Comparison of ENCODE assay signal across 1 cellular context in genomic region chr6:30616811-30617564, GRCh38.
TF ChIP-seq lines count a peak whose summit lies in the region.

Gene PPP1R10, minus strand, starts transcription at chr6:30617243. Its CDS starts 7,299 bp downstream, at chr6:30609944.

TF ChIP-seq in HEK293, 187 proteins besides CTCF, POLR2A, EP300 and RAD21 (continued from another document and continues in another):
- TF ChIP-seq ZNF501 (tag by site-specific recombination; IDR thresholded peaks at IDR 0.05) (peak; percentile 76), ZNF292 (tag by site-specific recombination; IDR thresholded peaks at IDR 0.05; ENCODE audit: borderline replicate concordance, low read depth) (no peak), ZXDB (tag by site-specific recombination; IDR thresholded peaks at IDR 0.05) (no peak; the same call in 1 of the 2 replicates), ZNF114 (tag by site-specific recombination; IDR thresholded peaks at IDR 0.05) (no peak), ZNF518A (tag by site-specific recombination; conservative IDR thresholded peaks at IDR 0.05; ENCODE audit: low read depth) (no peak), TRIM28 (IDR thresholded peaks at IDR 0.05; ENCODE audit: borderline replicate concordance, low read length) (no peak), ZNF704 (tag by site-specific recombination; IDR thresholded peaks at IDR 0.05) (no peak), ZNF510 (tag by site-specific recombination; IDR thresholded peaks at IDR 0.05; ENCODE audit: insufficient replicate concordance) (no peak), ZNF530 (tag by site-specific recombination; IDR thresholded peaks at IDR 0.05; ENCODE audit: low read depth) (no peak), HOXD13 (CRISPR knock-in tag; IDR thresholded peaks at IDR 0.05; ENCODE audit: borderline replicate concordance) (no peak), ZNF324 (tag by site-specific recombination; IDR thresholded peaks at IDR 0.05) (peak; percentile 91), ZNF768 (tag by site-specific recombination; IDR thresholded peaks at IDR 0.05) (no peak; the same call in 1 of the 2 replicates), ZNF10 (tag by site-specific recombination; IDR thresholded peaks at IDR 0.05) (no peak), ZNF394 (tag by site-specific recombination; IDR thresholded peaks at IDR 0.05; ENCODE audit: borderline replicate concordance) (peak; percentile 56), ZBTB21 (tag by site-specific recombination; IDR thresholded peaks at IDR 0.05) (no peak), KLF1 (tag by site-specific recombination; IDR thresholded peaks at IDR 0.05) (peak; percentile 99), REST (tag by site-specific recombination; IDR thresholded peaks at IDR 0.05) (no peak; the same call in 1 of the 2 replicates), GLI4 (tag by site-specific recombination; IDR thresholded peaks at IDR 0.05) (peak; percentile 79), ZBTB44 (tag by site-specific recombination; IDR thresholded peaks at IDR 0.05) (no peak), MZF1 (tag by site-specific recombination; IDR thresholded peaks at IDR 0.05; ENCODE audit: borderline replicate concordance) (no peak), KLF7 (tag by site-specific recombination; IDR thresholded peaks at IDR 0.05; ENCODE audit: borderline replicate concordance) (peak; percentile 98), ZNF121 (tag by site-specific recombination; IDR thresholded peaks at IDR 0.05) (0 out of 2 replicates have a peak, but pooled peaks have one; percentile 23), HOXA7 (CRISPR knock-in tag; IDR thresholded peaks at IDR 0.05; ENCODE audit: borderline replicate concordance) (no peak), ZNF211 (tag by site-specific recombination; IDR thresholded peaks at IDR 0.05; ENCODE audit: low read depth) (no peak), ZNF585B (tag by site-specific recombination; IDR thresholded peaks at IDR 0.05) (no peak), ZNF76 (tag by site-specific recombination; IDR thresholded peaks at IDR 0.05; ENCODE audit: borderline replicate concordance, low read depth) (peak; percentile 80), ZNF391 (tag by site-specific recombination; IDR thresholded peaks at IDR 0.05; ENCODE audit: borderline replicate concordance, low read depth) (peak; percentile 95), BCL11B (tag by site-specific recombination; IDR thresholded peaks at IDR 0.05; ENCODE audit: low read depth) (no peak), RBAK (tag by site-specific recombination; IDR thresholded peaks at IDR 0.05) (no peak), ZNF302 (tag by site-specific recombination; IDR thresholded peaks at IDR 0.05; ENCODE audit: low read depth) (no peak), SALL2 (tag by site-specific recombination; IDR thresholded peaks at IDR 0.05; ENCODE audit: borderline replicate concordance) (no peak), ZNF239 (tag by site-specific recombination; IDR thresholded peaks at IDR 0.05) (peak; percentile 21; the same call in 1 of the 2 replicates), ZFP41 (tag by site-specific recombination; IDR thresholded peaks at IDR 0.05; ENCODE audit: borderline replicate concordance) (peak; percentile 78; the same call in 1 of the 2 replicates), REPIN1 (tag by site-specific recombination; IDR thresholded peaks at IDR 0.05; ENCODE audit: low read depth) (no peak), ATF2 (tag by site-specific recombination; IDR thresholded peaks at IDR 0.05; ENCODE audit: low read depth) (no peak), KLF10 (tag by site-specific recombination; IDR thresholded peaks at IDR 0.05) (peak; percentile 64), ZNF354C (tag by site-specific recombination; IDR thresholded peaks at IDR 0.05; ENCODE audit: borderline replicate concordance, low read depth) (no peak), ZSCAN4 (tag by site-specific recombination; IDR thresholded peaks at IDR 0.05) (no peak), ZBTB48 (tag by site-specific recombination; IDR thresholded peaks at IDR 0.05) (peak; percentile 31; the same call in 1 of the 2 replicates), FEZF1 (tag by site-specific recombination; IDR thresholded peaks at IDR 0.05) (no peak), ELK4 (IDR thresholded peaks at IDR 0.05; ENCODE audit: borderline replicate concordance, low read depth, low read length) (no peak; the same call in 1 of the 2 replicates), HOXC10 (CRISPR knock-in tag; IDR thresholded peaks at IDR 0.05) (no peak), PRDM4 (tag by site-specific recombination; IDR thresholded peaks at IDR 0.05) (0 out of 2 replicates have a peak, but pooled peaks have one; percentile 35), ZBTB26 (tag by site-specific recombination; optimal IDR thresholded peaks at IDR 0.05) (peak; percentile 84)
